ENCODE assay signal across 1 cellular context in the genomic region with DNA sequence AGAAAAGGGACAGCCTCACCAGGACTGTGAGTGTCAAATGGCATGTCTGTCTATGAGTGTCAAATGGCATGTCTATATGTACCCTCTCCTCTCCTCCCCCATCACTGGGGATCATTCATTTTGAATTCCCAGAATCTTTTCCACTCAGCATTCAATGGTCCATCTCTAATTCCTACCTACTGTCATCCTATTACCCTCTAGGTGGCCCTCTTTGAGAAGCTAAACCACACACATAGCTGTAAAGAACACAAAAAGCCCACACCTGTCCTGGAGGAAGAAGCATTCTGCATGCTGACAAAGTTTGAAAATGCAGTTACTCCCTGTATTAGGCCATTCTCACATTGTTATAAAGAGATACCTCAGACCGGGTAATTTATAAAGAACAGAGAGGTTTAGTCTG.
TF ChIP-seq lines count a peak whose summit lies in the region.

No MANE protein-coding gene starts in this region.

TF ChIP-seq in IMR-90, 13 proteins besides CTCF, POLR2A, EP300 and RAD21 (continued from another document):
- TF ChIP-seq MAZ (IDR thresholded peaks at IDR 0.05; ENCODE audit: borderline replicate concordance, low read depth, low read length): no peak
- TF ChIP-seq SMC3 (IDR thresholded peaks at IDR 0.05; ENCODE audit: low read depth, low read length): no peak
- TF ChIP-seq, protein P1, sequence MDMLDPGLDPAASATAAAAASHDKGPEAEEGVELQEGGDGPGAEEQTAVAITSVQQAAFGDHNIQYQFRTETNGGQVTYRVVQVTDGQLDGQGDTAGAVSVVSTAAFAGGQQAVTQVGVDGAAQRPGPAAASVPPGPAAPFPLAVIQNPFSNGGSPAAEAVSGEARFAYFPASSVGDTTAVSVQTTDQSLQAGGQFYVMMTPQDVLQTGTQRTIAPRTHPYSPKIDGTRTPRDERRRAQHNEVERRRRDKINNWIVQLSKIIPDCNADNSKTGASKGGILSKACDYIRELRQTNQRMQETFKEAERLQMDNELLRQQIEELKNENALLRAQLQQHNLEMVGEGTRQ (IDR thresholded peaks at IDR 0.05; ENCODE audit: low read depth, low read length): no peak
- no peak for TF ChIP-seq RCOR1 (IDR thresholded peaks at IDR 0.05; ENCODE audit: insufficient replicate concordance, low read length)
- TF ChIP-seq FOS (IDR thresholded peaks at IDR 0.05; ENCODE audit: low read depth, low read length): no peak
- TF ChIP-seq MXI1 (IDR thresholded peaks at IDR 0.05; ENCODE audit: borderline replicate concordance, low read depth, low read length): no peak
- TF ChIP-seq CEBPB (IDR thresholded peaks at IDR 0.05; ENCODE audit: low read depth, low read length): no peak
